In genomic region chr2:20419007-20419576, GRCh38 we compare ENCODE assay signal across 13 cellular contexts. TPM values are rescaled to one million over a fixed set of nuclear protein-coding genes. Genes with fewer than 3 reads are reported as not detected.
A peak's percentile ranks its signal among the peaks of the same experiment; 100 is the strongest.
DNase-seq lines count a peak whose midpoint lies in the region; ATAC-seq and TF ChIP-seq lines count a peak whose summit lies in the region.
"Had no signal": no experiment of that assay in that cellular context is flagged by ENCODE, and none has a peak within 500 bp of the region (broad histone marks: within the 10 kb centered on the region; RNA-seq: fewer than 3 reads in every experiment).

No MANE protein-coding gene starts in this region.

- DNase-seq in activated CD8-positive, alpha-beta memory T cell treated with anti-CD3 and anti-CD28 coated beads, Interleukin-2, amount 50 U/mL, for 48 hours = peak; percentile 13
- DNase-seq in activated CD8-positive, alpha-beta memory T cell treated with anti-CD3 and anti-CD28 coated beads, Interleukin-2, amount 50 U/mL, for 4 hours = no peak
- DNase-seq in heart left ventricle (peak in 1 of 5 donors; percentile 52), neural crest cell (ENCODE audit: low read depth, low spot score) (no peak), ureter (ENCODE audit: low spot score) (peak; percentile 46), NCI-H1417 (lab: John Stamatoyannopoulos, UW) (no peak)
- no peak for DNase-seq in activated naive CD4-positive, alpha-beta T cell treated with anti-CD3 and anti-CD28 coated beads, Interleukin-2, amount 10 ng/mL, durations not matched to agents 7 days and 5 days
- DNase-seq: activated naive CD4-positive, alpha-beta T cell treated with anti-CD3 and anti-CD28 coated beads, Interleukin-2, amount 50 U/mL, for 16 hours; NCI-H1105; stimulated activated CD4-positive, alpha-beta T cell treated with anti-CD3 and anti-CD28 coated beads, Interleukin-1b, Interleukin-23, amount 100 ng/mL, for 48 hours had no signal

- peaks cover 11 to 42% (median 25%) of the 10 kb centered on the region in 12 donors for H3K4me1 ChIP-seq in heart left ventricle

- peak overlapping the region; percentile 15 for H3K27ac Mint-ChIP-seq in neural crest cell (ENCODE audit: unreplicated experiment)
- no peak overlapping the region for H3K27ac Mint-ChIP-seq in activated naive CD4-positive, alpha-beta T cell treated with anti-CD3 and anti-CD28 coated beads, Interleukin-2, amount 10 ng/mL, durations not matched to agents 7 days and 5 days
- H3K27ac Mint-ChIP-seq: memory B cell had no signal

- no peak overlapping the region for H3K4me3 Mint-ChIP-seq in neural crest cell
- no peak overlapping the region for H3K4me3 Mint-ChIP-seq in activated naive CD4-positive, alpha-beta T cell treated with anti-CD3 and anti-CD28 coated beads, Interleukin-2, amount 10 ng/mL, durations not matched to agents 7 days and 5 days
- H3K4me3 Mint-ChIP-seq: memory B cell had no signal

- H3K9me3 Mint-ChIP-seq in neural crest cell = no peaks in the 10 kb centered on the region
- no peaks in the 10 kb centered on the region for H3K9me3 Mint-ChIP-seq in activated naive CD4-positive, alpha-beta T cell treated with anti-CD3 and anti-CD28 coated beads, Interleukin-2, amount 10 ng/mL, durations not matched to agents 7 days and 5 days
- H3K9me3 Mint-ChIP-seq: memory B cell had no signal

- intact Hi-C loops in heart left ventricle (cut with DNase I) = no loop called here

- no peak for TF ChIP-seq CTCF in heart left ventricle (IDR thresholded peaks at IDR 0.05)
- no peak for TF ChIP-seq CTCF in neural crest cell (conservative IDR thresholded peaks at IDR 0.05)

- 58 to 70% (median 66%) methylated on average over 8 of the region's 8 CpGs for WGBS in heart left ventricle, 4 donors

- TF ChIP-seq POLR2A in heart left ventricle (IDR thresholded peaks at IDR 0.05) = no peak

- CTCF ChIA-PET in activated naive CD4-positive, alpha-beta T cell treated with anti-CD3 and anti-CD28 coated beads, Interleukin-2, amount 10 ng/mL, durations not matched to agents 7 days and 5 days (lab: Charles Lee) = interaction anchor here (0.6 to 1.1 kb wide), 3 partner anchors 20 to 94 kb away, joined by 3 to 4 read pairs (median 3); no protein-coding TSS in a partner anchor

- no peaks in the 10 kb centered on the region for H3K9me3 ChIP-seq in heart left ventricle

- no peaks in the 10 kb centered on the region for H3K27me3 Mint-ChIP-seq in neural crest cell (ENCODE audit: low read depth)
- peaks cover 51% of the 10 kb centered on the region for H3K27me3 Mint-ChIP-seq in activated naive CD4-positive, alpha-beta T cell treated with anti-CD3 and anti-CD28 coated beads, Interleukin-2, amount 10 ng/mL, durations not matched to agents 7 days and 5 days
- H3K27me3 Mint-ChIP-seq: memory B cell had no signal

- peak overlapping the region in 7 of 12 donors; percentile 41 to 76 (median 50) for H3K27ac ChIP-seq in heart left ventricle

- peaks cover 19% of the 10 kb centered on the region for H3K4me1 Mint-ChIP-seq in neural crest cell
- H3K4me1 Mint-ChIP-seq in activated naive CD4-positive, alpha-beta T cell treated with anti-CD3 and anti-CD28 coated beads, Interleukin-2, amount 10 ng/mL, durations not matched to agents 7 days and 5 days = peaks cover 6% of the 10 kb centered on the region

- H3K36me3 Mint-ChIP-seq in neural crest cell (ENCODE audit: low read depth) = no peaks in the 10 kb centered on the region
- no peaks in the 10 kb centered on the region for H3K36me3 Mint-ChIP-seq in activated naive CD4-positive, alpha-beta T cell treated with anti-CD3 and anti-CD28 coated beads, Interleukin-2, amount 10 ng/mL, durations not matched to agents 7 days and 5 days
- H3K36me3 Mint-ChIP-seq: memory B cell had no signal

- ATAC-seq in heart left ventricle = peak; percentile 9 to 40 (median 30)
- ATAC-seq in GM18519 (IDR thresholded peaks at IDR 0.05; ENCODE audit: low FRiP score, unreplicated experiment) = no peak
- ATAC-seq: activated CD4-positive, CD25-positive, alpha-beta regulatory T cell treated with anti-CD3 and anti-CD28 coated beads, Interleukin-2, amount 50 U/mL, for 24 hours had no signal

- H3K4me3 ChIP-seq in heart left ventricle = no peak overlapping the region

- no peaks in the 10 kb centered on the region for H3K36me3 ChIP-seq in heart left ventricle

- no peaks in the 10 kb centered on the region for H3K27me3 ChIP-seq in heart left ventricle

RNA-seq across cellular contexts. Expression of gene RHOB, which starts 27.8 kb away (rescaled TPM):
- 100 to 1,000 TPM; 105 to 429 (median 169) TPM for total RNA-seq in heart left ventricle
- polyA plus RNA-seq in heart left ventricle = 100 to 1,000 TPM; 136 to 238 TPM
- 146 and 150 TPM in 2 replicates for total RNA-seq in neural crest cell
- total RNA-seq in ureter = 304 TPM

Comparison
In these comparisons a context has a peak if more than half of its experiments do, and no peak if none do; other contexts are left out.
1. DNase-seq: peak in activated CD8-positive, alpha-beta memory T cell treated with anti-CD3 and anti-CD28 coated beads, Interleukin-2, amount 50 U/mL, for 48 hours (single experiment) and ureter (single experiment); none in activated CD8-positive, alpha-beta memory T cell treated with anti-CD3 and anti-CD28 coated beads, Interleukin-2, amount 50 U/mL, for 4 hours (single experiment), neural crest cell (single experiment), activated naive CD4-positive, alpha-beta T cell treated with anti-CD3 and anti-CD28 coated beads, Interleukin-2, amount 10 ng/mL, durations not matched to agents 7 days and 5 days (single experiment) and NCI-H1417 (0 of 3).